Comparison of ENCODE assay signal across 1 cellular context in the genomic region with DNA sequence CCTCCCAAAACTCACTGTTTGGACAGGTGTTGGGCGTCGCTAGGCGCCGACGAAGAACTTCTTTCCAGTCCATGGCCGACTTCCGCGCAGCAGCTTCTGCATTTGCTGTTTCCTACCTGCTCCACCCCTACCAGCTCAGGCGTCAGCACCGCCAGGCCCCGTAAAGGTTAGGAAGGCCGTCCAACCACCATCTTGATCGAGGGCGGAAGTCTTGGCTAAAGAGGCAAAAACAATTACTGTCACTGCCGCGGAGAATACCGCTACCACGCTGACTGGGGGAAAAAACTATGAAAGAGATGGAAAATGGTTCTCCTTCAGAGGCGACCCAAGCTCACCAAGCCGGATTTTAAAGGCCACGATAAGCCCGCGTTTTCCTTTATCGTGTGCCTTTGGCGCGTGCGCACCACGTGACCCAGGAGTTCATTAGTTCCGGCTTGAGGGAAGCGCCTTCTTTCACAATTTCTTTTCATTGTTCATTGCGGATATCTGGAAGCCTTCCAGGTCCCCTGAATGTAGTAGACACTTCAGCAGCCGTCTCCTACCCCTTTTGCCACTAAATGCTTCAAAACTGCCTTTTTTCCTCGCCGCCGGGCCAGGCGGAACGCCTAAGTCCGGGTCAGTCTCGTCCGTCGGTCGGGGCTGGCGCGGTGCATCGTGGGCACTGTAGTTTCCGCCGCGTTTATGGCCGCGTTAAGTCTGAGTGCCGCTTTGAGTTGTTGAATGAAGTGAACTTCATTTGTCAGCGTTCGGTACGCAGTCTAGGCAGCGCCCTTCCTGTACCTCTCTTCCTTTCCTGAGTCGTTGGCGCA.
TF ChIP-seq lines count a peak whose summit lies in the region.

A gene (minus strand): TSS at position 104 of the 809 bp plus-strand sequence. CDS start 31 bp downstream, at position 73.
A gene (plus strand): TSS at position 666 of the 809 bp plus-strand sequence. CDS start 694 bp downstream, outside the sequence.

TF ChIP-seq in HEK293, 187 proteins besides CTCF, POLR2A, EP300 and RAD21 (continued from another document and continues in another):
- TF ChIP-seq, protein P1, sequence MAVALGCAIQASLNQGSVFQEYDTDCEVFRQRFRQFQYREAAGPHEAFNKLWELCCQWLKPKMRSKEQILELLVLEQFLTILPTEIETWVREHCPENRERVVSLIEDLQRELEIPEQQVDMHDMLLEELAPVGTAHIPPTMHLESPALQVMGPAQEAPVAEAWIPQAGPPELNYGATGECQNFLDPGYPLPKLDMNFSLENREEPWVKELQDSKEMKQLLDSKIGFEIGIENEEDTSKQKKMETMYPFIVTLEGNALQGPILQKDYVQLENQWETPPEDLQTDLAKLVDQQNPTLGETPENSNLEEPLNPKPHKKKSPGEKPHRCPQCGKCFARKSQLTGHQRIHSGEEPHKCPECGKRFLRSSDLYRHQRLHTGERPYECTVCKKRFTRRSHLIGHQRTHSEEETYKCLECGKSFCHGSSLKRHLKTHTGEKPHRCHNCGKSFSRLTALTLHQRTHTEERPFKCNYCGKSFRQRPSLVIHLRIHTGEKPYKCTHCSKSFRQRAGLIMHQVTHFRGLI (tag by site-specific recombination; IDR thresholded peaks at IDR 0.05), result peak; percentile 95
- peak; percentile 36 for TF ChIP-seq ZBTB21 (tag by site-specific recombination; IDR thresholded peaks at IDR 0.05)
- TF ChIP-seq, protein P2, sequence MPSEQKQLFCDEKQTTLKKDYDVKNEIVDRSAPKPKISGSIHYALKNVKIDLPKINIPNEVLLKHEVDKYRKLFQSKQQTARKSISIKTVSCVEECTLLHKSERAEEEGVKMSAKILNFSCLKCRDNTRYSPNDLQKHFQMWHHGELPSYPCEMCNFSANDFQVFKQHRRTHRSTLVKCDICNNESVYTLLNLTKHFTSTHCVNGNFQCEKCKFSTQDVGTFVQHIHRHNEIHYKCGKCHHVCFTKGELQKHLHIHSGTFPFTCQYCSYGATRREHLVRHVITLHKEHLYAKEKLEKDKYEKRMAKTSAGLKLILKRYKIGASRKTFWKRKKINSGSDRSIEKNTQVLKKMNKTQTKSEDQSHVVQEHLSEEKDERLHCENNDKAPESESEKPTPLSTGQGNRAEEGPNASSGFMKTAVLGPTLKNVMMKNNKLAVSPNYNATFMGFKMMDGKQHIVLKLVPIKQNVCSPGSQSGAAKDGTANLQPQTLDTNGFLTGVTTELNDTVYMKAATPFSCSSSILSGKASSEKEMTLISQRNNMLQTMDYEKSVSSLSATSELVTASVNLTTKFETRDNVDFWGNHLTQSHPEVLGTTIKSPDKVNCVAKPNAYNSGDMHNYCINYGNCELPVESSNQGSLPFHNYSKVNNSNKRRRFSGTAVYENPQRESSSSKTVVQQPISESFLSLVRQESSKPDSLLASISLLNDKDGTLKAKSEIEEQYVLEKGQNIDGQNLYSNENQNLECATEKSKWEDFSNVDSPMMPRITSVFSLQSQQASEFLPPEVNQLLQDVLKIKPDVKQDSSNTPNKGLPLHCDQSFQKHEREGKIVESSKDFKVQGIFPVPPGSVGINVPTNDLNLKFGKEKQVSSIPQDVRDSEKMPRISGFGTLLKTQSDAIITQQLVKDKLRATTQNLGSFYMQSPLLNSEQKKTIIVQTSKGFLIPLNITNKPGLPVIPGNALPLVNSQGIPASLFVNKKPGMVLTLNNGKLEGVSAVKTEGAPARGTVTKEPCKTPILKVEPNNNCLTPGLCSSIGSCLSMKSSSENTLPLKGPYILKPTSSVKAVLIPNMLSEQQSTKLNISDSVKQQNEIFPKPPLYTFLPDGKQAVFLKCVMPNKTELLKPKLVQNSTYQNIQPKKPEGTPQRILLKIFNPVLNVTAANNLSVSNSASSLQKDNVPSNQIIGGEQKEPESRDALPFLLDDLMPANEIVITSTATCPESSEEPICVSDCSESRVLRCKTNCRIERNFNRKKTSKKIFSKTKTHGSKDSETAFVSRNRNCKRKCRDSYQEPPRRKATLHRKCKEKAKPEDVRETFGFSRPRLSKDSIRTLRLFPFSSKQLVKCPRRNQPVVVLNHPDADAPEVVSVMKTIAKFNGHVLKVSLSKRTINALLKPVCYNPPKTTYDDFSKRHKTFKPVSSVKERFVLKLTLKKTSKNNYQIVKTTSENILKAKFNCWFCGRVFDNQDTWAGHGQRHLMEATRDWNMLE (tag by site-specific recombination; conservative IDR thresholded peaks at IDR 0.05; ENCODE audit: low read depth), result peak; percentile 37; the same call in 1 of the 2 replicates
- TF ChIP-seq ZNF324 (tag by site-specific recombination; IDR thresholded peaks at IDR 0.05), result peak; percentile 70; the same call in 1 of the 2 replicates
- peak; percentile 83 for TF ChIP-seq ZNF629 (tag by site-specific recombination; IDR thresholded peaks at IDR 0.05)
- TF ChIP-seq ZNF707 (tag by site-specific recombination; IDR thresholded peaks at IDR 0.05), result no peak
- no peak for TF ChIP-seq ZNF621 (tag by site-specific recombination; IDR thresholded peaks at IDR 0.05)
- peak; percentile 31; the same call in 1 of the 2 replicates for TF ChIP-seq ZNF394 (tag by site-specific recombination; IDR thresholded peaks at IDR 0.05; ENCODE audit: borderline replicate concordance)
- TF ChIP-seq, protein P3, sequence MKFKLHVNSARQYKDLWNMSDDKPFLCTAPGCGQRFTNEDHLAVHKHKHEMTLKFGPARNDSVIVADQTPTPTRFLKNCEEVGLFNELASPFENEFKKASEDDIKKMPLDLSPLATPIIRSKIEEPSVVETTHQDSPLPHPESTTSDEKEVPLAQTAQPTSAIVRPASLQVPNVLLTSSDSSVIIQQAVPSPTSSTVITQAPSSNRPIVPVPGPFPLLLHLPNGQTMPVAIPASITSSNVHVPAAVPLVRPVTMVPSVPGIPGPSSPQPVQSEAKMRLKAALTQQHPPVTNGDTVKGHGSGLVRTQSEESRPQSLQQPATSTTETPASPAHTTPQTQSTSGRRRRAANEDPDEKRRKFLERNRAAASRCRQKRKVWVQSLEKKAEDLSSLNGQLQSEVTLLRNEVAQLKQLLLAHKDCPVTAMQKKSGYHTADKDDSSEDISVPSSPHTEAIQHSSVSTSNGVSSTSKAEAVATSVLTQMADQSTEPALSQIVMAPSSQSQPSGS (tag by site-specific recombination; IDR thresholded peaks at IDR 0.05; ENCODE audit: low read depth), result peak; percentile 23; the same call in 1 of the 2 replicates
- TF ChIP-seq FEZF1 (tag by site-specific recombination; IDR thresholded peaks at IDR 0.05), result no peak
- 0 out of 2 replicates have a peak, but pooled peaks have one; percentile 14 for TF ChIP-seq ZSCAN16 (tag by site-specific recombination; IDR thresholded peaks at IDR 0.05)
- TF ChIP-seq YY2 (tag by site-specific recombination; IDR thresholded peaks at IDR 0.05), result peak; percentile 73
- TF ChIP-seq, protein P4, sequence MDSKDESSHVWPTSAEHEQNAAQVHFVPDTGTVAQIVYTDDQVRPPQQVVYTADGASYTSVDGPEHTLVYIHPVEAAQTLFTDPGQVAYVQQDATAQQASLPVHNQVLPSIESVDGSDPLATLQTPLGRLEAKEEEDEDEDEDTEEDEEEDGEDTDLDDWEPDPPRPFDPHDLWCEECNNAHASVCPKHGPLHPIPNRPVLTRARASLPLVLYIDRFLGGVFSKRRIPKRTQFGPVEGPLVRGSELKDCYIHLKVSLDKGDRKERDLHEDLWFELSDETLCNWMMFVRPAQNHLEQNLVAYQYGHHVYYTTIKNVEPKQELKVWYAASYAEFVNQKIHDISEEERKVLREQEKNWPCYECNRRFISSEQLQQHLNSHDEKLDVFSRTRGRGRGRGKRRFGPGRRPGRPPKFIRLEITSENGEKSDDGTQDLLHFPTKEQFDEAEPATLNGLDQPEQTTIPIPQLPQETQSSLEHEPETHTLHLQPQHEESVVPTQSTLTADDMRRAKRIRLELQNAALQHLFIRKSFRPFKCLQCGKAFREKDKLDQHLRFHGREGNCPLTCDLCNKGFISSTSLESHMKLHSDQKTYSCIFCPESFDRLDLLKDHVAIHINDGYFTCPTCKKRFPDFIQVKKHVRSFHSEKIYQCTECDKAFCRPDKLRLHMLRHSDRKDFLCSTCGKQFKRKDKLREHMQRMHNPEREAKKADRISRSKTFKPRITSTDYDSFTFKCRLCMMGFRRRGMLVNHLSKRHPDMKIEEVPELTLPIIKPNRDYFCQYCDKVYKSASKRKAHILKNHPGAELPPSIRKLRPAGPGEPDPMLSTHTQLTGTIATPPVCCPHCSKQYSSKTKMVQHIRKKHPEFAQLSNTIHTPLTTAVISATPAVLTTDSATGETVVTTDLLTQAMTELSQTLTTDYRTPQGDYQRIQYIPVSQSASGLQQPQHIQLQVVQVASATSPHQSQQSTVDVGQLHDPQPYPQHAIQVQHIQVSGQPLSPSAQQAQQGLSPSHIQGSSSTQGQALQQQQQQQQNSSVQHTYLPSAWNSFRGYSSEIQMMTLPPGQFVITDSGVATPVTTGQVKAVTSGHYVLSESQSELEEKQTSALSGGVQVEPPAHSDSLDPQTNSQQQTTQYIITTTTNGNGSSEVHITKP (tag by site-specific recombination; IDR thresholded peaks at IDR 0.05), result peak; percentile 93
- TF ChIP-seq ZXDB (tag by site-specific recombination; IDR thresholded peaks at IDR 0.05), result peak; percentile 95
- no peak for TF ChIP-seq ZNF112 (tag by site-specific recombination; IDR thresholded peaks at IDR 0.05)
- peak; percentile 96 for TF ChIP-seq SP3 (tag by site-specific recombination; IDR thresholded peaks at IDR 0.05)
- TF ChIP-seq, protein P5, sequence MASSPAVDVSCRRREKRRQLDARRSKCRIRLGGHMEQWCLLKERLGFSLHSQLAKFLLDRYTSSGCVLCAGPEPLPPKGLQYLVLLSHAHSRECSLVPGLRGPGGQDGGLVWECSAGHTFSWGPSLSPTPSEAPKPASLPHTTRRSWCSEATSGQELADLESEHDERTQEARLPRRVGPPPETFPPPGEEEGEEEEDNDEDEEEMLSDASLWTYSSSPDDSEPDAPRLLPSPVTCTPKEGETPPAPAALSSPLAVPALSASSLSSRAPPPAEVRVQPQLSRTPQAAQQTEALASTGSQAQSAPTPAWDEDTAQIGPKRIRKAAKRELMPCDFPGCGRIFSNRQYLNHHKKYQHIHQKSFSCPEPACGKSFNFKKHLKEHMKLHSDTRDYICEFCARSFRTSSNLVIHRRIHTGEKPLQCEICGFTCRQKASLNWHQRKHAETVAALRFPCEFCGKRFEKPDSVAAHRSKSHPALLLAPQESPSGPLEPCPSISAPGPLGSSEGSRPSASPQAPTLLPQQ (tag by site-specific recombination; IDR thresholded peaks at IDR 0.05), result peak; percentile 43; the same call in 1 of the 2 replicates
- TF ChIP-seq, protein P6, sequence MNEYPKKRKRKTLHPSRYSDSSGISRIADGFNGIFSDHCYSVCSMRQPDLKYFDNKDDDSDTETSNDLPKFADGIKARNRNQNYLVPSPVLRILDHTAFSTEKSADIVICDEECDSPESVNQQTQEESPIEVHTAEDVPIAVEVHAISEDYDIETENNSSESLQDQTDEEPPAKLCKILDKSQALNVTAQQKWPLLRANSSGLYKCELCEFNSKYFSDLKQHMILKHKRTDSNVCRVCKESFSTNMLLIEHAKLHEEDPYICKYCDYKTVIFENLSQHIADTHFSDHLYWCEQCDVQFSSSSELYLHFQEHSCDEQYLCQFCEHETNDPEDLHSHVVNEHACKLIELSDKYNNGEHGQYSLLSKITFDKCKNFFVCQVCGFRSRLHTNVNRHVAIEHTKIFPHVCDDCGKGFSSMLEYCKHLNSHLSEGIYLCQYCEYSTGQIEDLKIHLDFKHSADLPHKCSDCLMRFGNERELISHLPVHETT (tag by site-specific recombination; IDR thresholded peaks at IDR 0.05), result 0 out of 2 replicates have a peak, but pooled peaks have one; percentile 11
- TF ChIP-seq ZNF341 (tag by site-specific recombination; IDR thresholded peaks at IDR 0.05; ENCODE audit: low read depth), result peak; percentile 96
- TF ChIP-seq ZBTB20 (tag by site-specific recombination; IDR thresholded peaks at IDR 0.05), result peak; percentile 86
- TF ChIP-seq ZNF335 (tag by site-specific recombination; conservative IDR thresholded peaks at IDR 0.05), result peak; percentile 99
- TF ChIP-seq, protein P7, sequence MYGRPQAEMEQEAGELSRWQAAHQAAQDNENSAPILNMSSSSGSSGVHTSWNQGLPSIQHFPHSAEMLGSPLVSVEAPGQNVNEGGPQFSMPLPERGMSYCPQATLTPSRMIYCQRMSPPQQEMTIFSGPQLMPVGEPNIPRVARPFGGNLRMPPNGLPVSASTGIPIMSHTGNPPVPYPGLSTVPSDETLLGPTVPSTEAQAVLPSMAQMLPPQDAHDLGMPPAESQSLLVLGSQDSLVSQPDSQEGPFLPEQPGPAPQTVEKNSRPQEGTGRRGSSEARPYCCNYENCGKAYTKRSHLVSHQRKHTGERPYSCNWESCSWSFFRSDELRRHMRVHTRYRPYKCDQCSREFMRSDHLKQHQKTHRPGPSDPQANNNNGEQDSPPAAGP (tag by site-specific recombination; IDR thresholded peaks at IDR 0.05), result peak; percentile 83; the same call in 1 of the 2 replicates
- TF ChIP-seq ZNF239 (tag by site-specific recombination; IDR thresholded peaks at IDR 0.05), result peak; percentile 42; the same call in 1 of the 2 replicates
- peak; percentile 58 for TF ChIP-seq KLF16 (tag by site-specific recombination; IDR thresholded peaks at IDR 0.05)
- no peak for TF ChIP-seq ZNF785 (tag by site-specific recombination; IDR thresholded peaks at IDR 0.05)
- TF ChIP-seq, protein P8, sequence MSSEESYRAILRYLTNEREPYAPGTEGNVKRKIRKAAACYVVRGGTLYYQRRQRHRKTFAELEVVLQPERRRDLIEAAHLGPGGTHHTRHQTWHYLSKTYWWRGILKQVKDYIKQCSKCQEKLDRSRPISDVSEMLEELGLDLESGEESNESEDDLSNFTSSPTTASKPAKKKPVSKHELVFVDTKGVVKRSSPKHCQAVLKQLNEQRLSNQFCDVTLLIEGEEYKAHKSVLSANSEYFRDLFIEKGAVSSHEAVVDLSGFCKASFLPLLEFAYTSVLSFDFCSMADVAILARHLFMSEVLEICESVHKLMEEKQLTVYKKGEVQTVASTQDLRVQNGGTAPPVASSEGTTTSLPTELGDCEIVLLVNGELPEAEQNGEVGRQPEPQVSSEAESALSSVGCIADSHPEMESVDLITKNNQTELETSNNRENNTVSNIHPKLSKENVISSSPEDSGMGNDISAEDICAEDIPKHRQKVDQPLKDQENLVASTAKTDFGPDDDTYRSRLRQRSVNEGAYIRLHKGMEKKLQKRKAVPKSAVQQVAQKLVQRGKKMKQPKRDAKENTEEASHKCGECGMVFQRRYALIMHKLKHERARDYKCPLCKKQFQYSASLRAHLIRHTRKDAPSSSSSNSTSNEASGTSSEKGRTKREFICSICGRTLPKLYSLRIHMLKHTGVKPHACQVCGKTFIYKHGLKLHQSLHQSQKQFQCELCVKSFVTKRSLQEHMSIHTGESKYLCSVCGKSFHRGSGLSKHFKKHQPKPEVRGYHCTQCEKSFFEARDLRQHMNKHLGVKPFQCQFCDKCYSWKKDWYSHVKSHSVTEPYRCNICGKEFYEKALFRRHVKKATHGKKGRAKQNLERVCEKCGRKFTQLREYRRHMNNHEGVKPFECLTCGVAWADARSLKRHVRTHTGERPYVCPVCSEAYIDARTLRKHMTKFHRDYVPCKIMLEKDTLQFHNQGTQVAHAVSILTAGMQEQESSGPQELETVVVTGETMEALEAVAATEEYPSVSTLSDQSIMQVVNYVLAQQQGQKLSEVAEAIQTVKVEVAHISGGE (tag by site-specific recombination; conservative IDR thresholded peaks at IDR 0.05; ENCODE audit: low read depth), result peak; percentile 98
- TF ChIP-seq, protein P9, sequence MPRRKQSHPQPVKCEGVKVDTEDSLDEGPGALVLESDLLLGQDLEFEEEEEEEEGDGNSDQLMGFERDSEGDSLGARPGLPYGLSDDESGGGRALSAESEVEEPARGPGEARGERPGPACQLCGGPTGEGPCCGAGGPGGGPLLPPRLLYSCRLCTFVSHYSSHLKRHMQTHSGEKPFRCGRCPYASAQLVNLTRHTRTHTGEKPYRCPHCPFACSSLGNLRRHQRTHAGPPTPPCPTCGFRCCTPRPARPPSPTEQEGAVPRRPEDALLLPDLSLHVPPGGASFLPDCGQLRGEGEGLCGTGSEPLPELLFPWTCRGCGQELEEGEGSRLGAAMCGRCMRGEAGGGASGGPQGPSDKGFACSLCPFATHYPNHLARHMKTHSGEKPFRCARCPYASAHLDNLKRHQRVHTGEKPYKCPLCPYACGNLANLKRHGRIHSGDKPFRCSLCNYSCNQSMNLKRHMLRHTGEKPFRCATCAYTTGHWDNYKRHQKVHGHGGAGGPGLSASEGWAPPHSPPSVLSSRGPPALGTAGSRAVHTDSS (tag by site-specific recombination; IDR thresholded peaks at IDR 0.05), result no peak
- TF ChIP-seq ZFP37 (tag by site-specific recombination; IDR thresholded peaks at IDR 0.05), result no peak
